Comparison of ENCODE assay signal across 11 cellular contexts in the genomic region with DNA sequence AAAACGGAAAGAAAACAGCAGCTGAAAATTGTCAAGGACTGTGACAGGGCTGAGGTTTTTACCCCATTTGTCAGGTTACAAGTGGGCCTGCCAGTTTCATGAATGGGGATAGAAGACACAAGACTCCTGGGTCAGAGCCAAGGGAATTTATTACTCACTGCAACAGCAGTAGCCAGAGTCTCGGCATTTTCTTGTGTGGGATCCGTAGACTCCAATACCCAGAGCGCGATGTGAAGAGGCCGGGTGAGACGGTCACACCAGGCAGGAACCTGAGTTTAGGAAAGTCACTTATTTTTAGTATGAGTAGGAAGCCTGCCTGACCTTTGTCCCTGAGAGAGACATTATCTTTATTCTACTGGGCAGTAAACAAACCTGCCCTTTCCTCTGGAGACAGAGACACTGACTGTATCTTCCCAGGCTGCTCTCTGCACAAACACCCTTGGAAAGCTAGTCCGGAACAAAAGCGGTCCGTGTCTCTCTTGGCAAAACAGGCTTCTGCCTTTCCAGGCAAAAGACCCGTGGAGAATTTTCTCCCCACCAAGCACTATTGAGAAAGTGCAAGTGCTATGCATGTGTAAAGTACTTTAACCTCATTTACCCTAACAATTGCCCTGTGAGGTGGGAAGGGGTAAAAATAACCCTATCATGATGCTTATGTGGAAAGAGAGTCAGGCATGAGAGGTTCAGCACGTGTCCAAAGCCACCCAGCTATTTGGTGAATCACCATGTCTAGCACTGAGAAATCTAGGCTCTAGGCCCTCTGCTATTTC. TPM values are rescaled to one million over a fixed set of nuclear protein-coding genes. Genes with fewer than 3 reads are reported as not detected.
DNase-seq lines count a peak whose midpoint lies in the region; ATAC-seq and TF ChIP-seq lines count a peak whose summit lies in the region.
"Had no signal": no experiment of that assay in that cellular context is flagged by ENCODE, and none has a peak within 500 bp of the region (broad histone marks: within the 10 kb centered on the region; RNA-seq: fewer than 3 reads in every experiment).

No MANE protein-coding gene starts in this region.

- H3K27me3 ChIP-seq in lower lobe of right lung (ENCODE audit: low read depth) (no peaks in the 10 kb centered on the region), thyroid gland (no peaks in the 10 kb centered on the region)
- H3K27me3 ChIP-seq: Peyer's patch had no signal

- ATAC-seq in lower lobe of right lung (peak; percentile 17 to 36), GM21619 (IDR thresholded peaks at IDR 0.05; ENCODE audit: unreplicated experiment) (no peak)

- no peak for TF ChIP-seq POLR2A in thyroid gland (IDR thresholded peaks at IDR 0.05)

- H3K4me1 ChIP-seq in lower lobe of right lung (peaks cover 33% of the 10 kb centered on the region), thyroid gland (peaks cover 0 to 37% of the 10 kb centered on the region in 2 donors)
- H3K4me1 ChIP-seq: Peyer's patch had no signal

- H3K9me3 ChIP-seq in lower lobe of right lung: no peaks in the 10 kb centered on the region
- H3K9me3 ChIP-seq in thyroid gland: no peaks in the 10 kb centered on the region
- H3K9me3 ChIP-seq: Peyer's patch had no signal

- H3K27ac ChIP-seq in lower lobe of right lung (peak overlapping the region; percentile 67), thyroid gland (peak overlapping the region in 2 of 3 donors; percentile 30 to 57)

- H3K36me3 ChIP-seq in lower lobe of right lung (no peaks in the 10 kb centered on the region), thyroid gland (no peaks in the 10 kb centered on the region)
- H3K36me3 ChIP-seq: Peyer's patch had no signal

- intact Hi-C loops in lower lobe of right lung (cut with DNase I) (no loop called here), thyroid gland (cut with DNase I) (loop anchor here (5.0 kb wide), 1 partner anchor 241 kb away; no protein-coding TSS in a partner anchor)

- 57 to 58% methylated on average over 12 of the region's 12 CpGs for WGBS in thyroid gland, 2 donors

- peak; percentile 61 for DNase-seq in HT1080 (ENCODE audit: low read depth)
- peak; percentile 54 for DNase-seq in dedifferentiated amniotic fluid mesenchymal stem cell (ENCODE audit: extremely low spot score)
- DNase-seq in lower lobe of right lung: no peak
- peak; percentile 23 to 31 for DNase-seq in thyroid gland
- no peak for DNase-seq in NCI-H345 (lab: John Stamatoyannopoulos, UW)
- no peak for DNase-seq in NCI-H1436 treated with DMSO at 0.1 percent for 48 hours (lab: John Stamatoyannopoulos, UW)
- DNase-seq in stimulated activated CD8-positive, alpha-beta memory T cell treated with anti-CD3 and anti-CD28 coated beads, Interleukin-4, amount 100 ng/mL, for 48 hours: no peak
- DNase-seq: glutamatergic neuron, H7, Peyer's patch had no signal

- H3K4me3 ChIP-seq in lower lobe of right lung (no peak overlapping the region), thyroid gland (replicated peaks in 1 of 3) (no peak overlapping the region)
- H3K4me3 ChIP-seq: Peyer's patch had no signal

- no peak for TF ChIP-seq CTCF in lower lobe of right lung (IDR thresholded peaks at IDR 0.05)
- TF ChIP-seq CTCF in thyroid gland (IDR thresholded peaks at IDR 0.05): no peak

RNA-seq across cellular contexts. Expression of a gene that starts 58.4 kb away (rescaled TPM):
- total RNA-seq in HT1080 (2014; rRNA removed; shearing (Covaris generic)): 8.5 and 9.5 TPM in 2 replicates
- polyA plus RNA-seq in HT1080 (2015; cell fraction: cytosol; rRNA removed): 8.3 and 9.8 TPM in 2 replicates
- 8.7 and 9.0 TPM in 2 replicates for polyA plus RNA-seq in HT1080 (2015; cell fraction: nucleus; rRNA removed)
- total RNA-seq in lower lobe of right lung: 101 TPM
- 10 to 100 TPM; 26.6 to 38.5 (median 28.1) TPM for total RNA-seq in thyroid gland

Comparison
In these comparisons a context has a peak if more than half of its experiments do, and no peak if none do; other contexts are left out.
1. DNase-seq: peak in HT1080 (single experiment), dedifferentiated amniotic fluid mesenchymal stem cell (single experiment) and thyroid gland (2 of 2); none in lower lobe of right lung (single experiment), NCI-H345 (single experiment), NCI-H1436 treated with DMSO at 0.1 percent for 48 hours (single experiment) and stimulated activated CD8-positive, alpha-beta memory T cell treated with anti-CD3 and anti-CD28 coated beads, Interleukin-4, amount 100 ng/mL, for 48 hours (single experiment).